Comparison of ENCODE assay signal across 8 cellular contexts in the genomic region with DNA sequence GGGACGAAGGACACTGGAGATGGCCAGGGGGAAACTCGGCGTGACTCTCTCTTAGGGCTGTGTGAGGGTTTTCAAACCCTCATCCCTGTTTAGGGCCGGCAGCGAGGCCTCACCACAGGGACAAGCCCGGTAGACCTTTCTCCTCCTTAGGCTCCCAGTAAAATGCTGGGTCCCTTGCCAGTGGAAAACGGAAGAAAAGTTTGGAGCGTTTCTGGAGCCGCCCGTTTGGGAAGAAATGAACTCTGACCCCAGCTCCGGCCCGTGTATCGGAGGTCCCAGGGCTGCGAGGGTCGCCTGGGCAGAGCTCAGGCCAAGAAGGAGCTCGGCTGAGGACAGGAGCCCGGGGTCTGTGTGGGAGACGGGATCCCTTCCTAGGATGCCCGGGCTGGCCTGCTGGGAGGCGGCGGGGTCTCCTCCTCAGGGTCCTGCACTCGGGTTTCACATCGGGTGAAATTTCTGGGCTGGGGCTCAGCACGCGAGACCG. TPM values are rescaled to one million over a fixed set of nuclear protein-coding genes. Genes with fewer than 3 reads are reported as not detected.
DNase-seq lines count a peak whose midpoint lies in the region; ATAC-seq and TF ChIP-seq lines count a peak whose summit lies in the region.

No MANE protein-coding gene starts in this region.

- H3K4me3 ChIP-seq in BJ (ENCODE audit: low read depth, low read length) (peak overlapping the region; percentile 60), right cardiac atrium (ENCODE audit: low read length) (peak overlapping the region; percentile 82), skeletal muscle tissue (ENCODE audit: low read length in 3 of 3) (peak overlapping the region; percentile 57 to 76 (median 72))

- H3K36me3 ChIP-seq in BJ (ENCODE audit: control insufficient read depth, insufficient read depth, low read length) (no peaks in the 10 kb centered on the region), skeletal muscle tissue (ENCODE audit: control insufficient read depth in 3 of 3, insufficient read depth in 3 of 3, low read length in 3 of 3) (no peaks in the 10 kb centered on the region)

- intact Hi-C loops in right cardiac atrium (cut with DNase I), result no loop called here

- no peaks in the 10 kb centered on the region for H3K9me3 ChIP-seq in right cardiac atrium (ENCODE audit: control insufficient read depth, low read length)
- peaks cover 0 to 6% (median 0%) of the 10 kb centered on the region in 3 donors for H3K9me3 ChIP-seq in skeletal muscle tissue (ENCODE audit: control insufficient read depth in 3 of 3, low read length in 3 of 3)

- peak overlapping the region; percentile 13 to 72 (median 64) for H3K9ac ChIP-seq in skeletal muscle tissue (ENCODE audit: low read depth in 1 of 3, low read length in 3 of 3)

- WGBS in right cardiac atrium, result under 1% methylated on average over 26 of the region's 26 CpGs

- TF ChIP-seq CTCF in BJ (IDR thresholded peaks at IDR 0.05; ENCODE audit: insufficient read depth, low read depth, low read length), result no peak

- no peak for DNase-seq in BJ (ENCODE audit: low read depth)
- peak; percentile 37 to 43 for DNase-seq in activated T-cell treated with anti-CD3 and anti-CD28 coated beads, Interleukin-2, amount 50 U/mL, for 48 hours
- peak in 1 of 3 donors; percentile 68 for DNase-seq in right cardiac atrium

- peak overlapping the region; percentile 60 for H3K27ac ChIP-seq in right cardiac atrium (ENCODE audit: low read length)
- peak overlapping the region; percentile 60 for H3K27ac ChIP-seq in skeletal muscle tissue (ENCODE audit: low read depth, low read length)

- CTCF ChIA-PET in BJ (lab: Yijun Ruan, JAX), result interaction anchor here (0.7 to 2.9 kb wide), 7 partner anchors 8 to 231 kb away, joined by 3 to 10 read pairs (median 5); no protein-coding TSS in a partner anchor

- no peaks in the 10 kb centered on the region for H3K4me1 ChIP-seq in right cardiac atrium (ENCODE audit: control insufficient read depth, insufficient read depth, low read length)
- H3K4me1 ChIP-seq in skeletal muscle tissue (ENCODE audit: control insufficient read depth in 3 of 3, insufficient read depth in 3 of 3, low read length in 3 of 3), result peaks cover 13 to 26% (median 20%) of the 10 kb centered on the region in 3 donors

- POLR2A ChIA-PET in BJ (lab: Charles Lee), result interaction anchor here (0.6 kb wide), 2 partner anchors 51 to 1468 kb away, joined by 5 to 7 read pairs; no protein-coding TSS in a partner anchor

- ATAC-seq in HG02759 (IDR thresholded peaks at IDR 0.05; ENCODE audit: unreplicated experiment) (peak; percentile 9), right cardiac atrium (peak; percentile 30 to 45), HG03135 (IDR thresholded peaks at IDR 0.05; ENCODE audit: unreplicated experiment) (no peak), GM18519 (IDR thresholded peaks at IDR 0.05; ENCODE audit: low FRiP score, unreplicated experiment) (no peak), GM21515 (IDR thresholded peaks at IDR 0.05; ENCODE audit: unreplicated experiment) (no peak)

- H3K27me3 ChIP-seq in BJ (ENCODE audit: control insufficient read depth, insufficient read depth, low read length), result no peaks in the 10 kb centered on the region
- H3K27me3 ChIP-seq in right cardiac atrium (ENCODE audit: control insufficient read depth, insufficient read depth), result no peaks in the 10 kb centered on the region
- H3K27me3 ChIP-seq in skeletal muscle tissue (ENCODE audit: control insufficient read depth in 3 of 3, insufficient read depth in 3 of 3, low read length in 3 of 3), result peaks cover 10 to 57% (median 52%) of the 10 kb centered on the region in 3 donors

RNA-seq across cellular contexts. Expression of a gene that starts 23.2 kb away (rescaled TPM):
- polyA plus RNA-seq in BJ (2011; rRNA removed), result 0.63 and 0.77 TPM in 2 replicates
- 1.2 and 2.0 TPM in 2 replicates for polyA minus RNA-seq in BJ (2011; rRNA and poly(A)+ RNA removed)
- total RNA-seq in right cardiac atrium, result 1 to 10 TPM; 6.2 to 8.7 (median 7.6) TPM
- 7.2 TPM for polyA plus RNA-seq in right cardiac atrium
- 4.2 TPM for total RNA-seq in skeletal muscle tissue

RNA-seq across cellular contexts. Expression of a gene that starts 29.9 kb away (rescaled TPM):
- polyA plus RNA-seq in BJ (2011; rRNA removed) (0.33 and 0.64 TPM in 2 replicates), right cardiac atrium (not detected)
- polyA minus RNA-seq in BJ (2011; rRNA and poly(A)+ RNA removed), result 0.33 TPM in 1 of 2 replicates, not detected in the other
- total RNA-seq in right cardiac atrium (not detected), skeletal muscle tissue (not detected)

RNA-seq across cellular contexts. Expression of a gene that starts 45.7 kb away (rescaled TPM):
- 4.2 and 9.0 TPM in 2 replicates for polyA plus RNA-seq in BJ (2011; rRNA removed)
- polyA minus RNA-seq in BJ (2011; rRNA and poly(A)+ RNA removed), result 3.0 and 5.6 TPM in 2 replicates
- total RNA-seq in right cardiac atrium, result 10 to 100 TPM in 1 of 4 donors, 1 to 10 TPM in 3; 6.4 to 10.1 (median 9.2) TPM
- polyA plus RNA-seq in right cardiac atrium, result 10.9 TPM
- total RNA-seq in skeletal muscle tissue, result 7.3 TPM

RNA-seq across cellular contexts. Expression of a gene that starts 59.0 kb away (rescaled TPM):
- polyA plus RNA-seq in BJ (2011; rRNA removed), result not detected in 2 replicates
- not detected in 2 replicates for polyA minus RNA-seq in BJ (2011; rRNA and poly(A)+ RNA removed)
- not detected for total RNA-seq in right cardiac atrium
- not detected for polyA plus RNA-seq in right cardiac atrium
- not detected for total RNA-seq in skeletal muscle tissue

Comparison
In these comparisons a context has a peak if more than half of its experiments do, and no peak if none do; other contexts are left out.
1. ATAC-seq: peak in HG02759 (single experiment) and right cardiac atrium (2 of 2); none in HG03135 (single experiment), GM18519 (single experiment) and GM21515 (single experiment).
2. Peak in every context shown above with its lines, with median percentiles within 50 percentile points of each other: H3K4me3 ChIP-seq.